In the genomic region with DNA sequence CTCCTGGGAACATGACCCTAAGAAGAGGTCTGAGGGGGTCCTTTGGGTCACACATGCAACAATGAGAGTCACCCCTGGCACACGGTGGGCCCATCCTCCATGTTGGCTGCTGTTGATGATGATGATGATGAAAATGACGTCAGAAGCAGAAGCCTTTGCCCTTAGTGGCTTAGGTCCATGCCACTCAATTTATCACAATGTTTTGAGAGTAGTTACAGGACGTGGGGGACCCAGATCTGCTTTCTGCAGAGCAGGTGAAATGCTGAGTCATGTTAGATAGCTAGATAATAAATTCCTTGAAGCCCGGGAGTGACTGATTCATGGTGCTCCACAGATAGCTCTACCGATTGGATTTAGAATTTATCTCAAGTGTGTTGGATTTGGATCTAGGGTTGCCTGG, we compare ENCODE assay signal across 1 cellular context.
A peak's percentile ranks its signal among the peaks of the same experiment; 100 is the strongest.
TF ChIP-seq lines count a peak whose summit lies in the region.

No MANE protein-coding gene starts in this region.

TF ChIP-seq in K562, 482 proteins besides CTCF, POLR2A, EP300 and RAD21 (continued from another document):
- TF ChIP-seq ZNF518B (CRISPR knock-in tag; IDR thresholded peaks at IDR 0.05) = no peak
- no peak for TF ChIP-seq KAT2B (IDR thresholded peaks at IDR 0.05; ENCODE audit: low read depth, low read length)
- TF ChIP-seq VEZF1 (CRISPR knock-in tag; IDR thresholded peaks at IDR 0.05) = no peak
- TF ChIP-seq ZFP91 (CRISPR knock-in tag; IDR thresholded peaks at IDR 0.05) = no peak
- no peak for TF ChIP-seq SMARCA5 (IDR thresholded peaks at IDR 0.05)
- TF ChIP-seq ZNF583 (CRISPR knock-in tag; IDR thresholded peaks at IDR 0.05) = no peak
- no peak for TF ChIP-seq TRIM24 (IDR thresholded peaks at IDR 0.05)
- TF ChIP-seq MTA1 (IDR thresholded peaks at IDR 0.05; ENCODE audit: borderline replicate concordance) = 0 out of 2 replicates have a peak, but pooled peaks have one; percentile 53
- no peak for TF ChIP-seq E2F4 (CRISPR knock-in tag; IDR thresholded peaks at IDR 0.05; ENCODE audit: low read depth)
- no peak for TF ChIP-seq HMGN3 (IDR thresholded peaks at IDR 0.05; ENCODE audit: borderline replicate concordance, extremely low read depth, insufficient read length, low read depth, low read length)
- no peak for TF ChIP-seq ZNF644 (tag; IDR thresholded peaks at IDR 0.05; ENCODE audit: low read depth)
- TF ChIP-seq ZBTB5 (IDR thresholded peaks at IDR 0.05) = no peak
- TF ChIP-seq HNRNPK (IDR thresholded peaks at IDR 0.05; ENCODE audit: low read depth, low read length, poor library complexity, severe bottlenecking) = no peak
- TF ChIP-seq NFIC (IDR thresholded peaks at IDR 0.05) = no peak
- no peak for TF ChIP-seq EHMT2 (IDR thresholded peaks at IDR 0.05)
- TF ChIP-seq SREBF1 (IDR thresholded peaks at IDR 0.05; ENCODE audit: borderline replicate concordance, low read depth, low read length) = no peak
- TF ChIP-seq ZNF143 (CRISPR knock-in tag; IDR thresholded peaks at IDR 0.05) = no peak
- TF ChIP-seq XRCC3 (IDR thresholded peaks at IDR 0.05) = no peak
- TF ChIP-seq, protein P1, sequence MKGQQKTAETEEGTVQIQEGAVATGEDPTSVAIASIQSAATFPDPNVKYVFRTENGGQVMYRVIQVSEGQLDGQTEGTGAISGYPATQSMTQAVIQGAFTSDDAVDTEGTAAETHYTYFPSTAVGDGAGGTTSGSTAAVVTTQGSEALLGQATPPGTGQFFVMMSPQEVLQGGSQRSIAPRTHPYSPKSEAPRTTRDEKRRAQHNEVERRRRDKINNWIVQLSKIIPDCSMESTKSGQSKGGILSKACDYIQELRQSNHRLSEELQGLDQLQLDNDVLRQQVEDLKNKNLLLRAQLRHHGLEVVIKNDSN (CRISPR knock-in tag; IDR thresholded peaks at IDR 0.05) = no peak
- TF ChIP-seq, protein P2, sequence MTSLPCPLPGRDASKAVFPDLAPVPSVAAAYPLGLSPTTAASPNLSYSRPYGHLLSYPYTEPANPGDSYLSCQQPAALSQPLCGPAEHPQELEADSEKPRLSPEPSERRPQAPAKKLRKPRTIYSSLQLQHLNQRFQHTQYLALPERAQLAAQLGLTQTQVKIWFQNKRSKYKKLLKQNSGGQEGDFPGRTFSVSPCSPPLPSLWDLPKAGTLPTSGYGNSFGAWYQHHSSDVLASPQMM (CRISPR knock-in tag; IDR thresholded peaks at IDR 0.05) = no peak
- peak; percentile 28; the same call in 1 of the 2 replicates for TF ChIP-seq CBFA2T3 (IDR thresholded peaks at IDR 0.05)
- no peak for TF ChIP-seq SNAPC5 (CRISPR knock-in tag; IDR thresholded peaks at IDR 0.05)
- TF ChIP-seq ZNF639 (CRISPR knock-in tag; conservative IDR thresholded peaks at IDR 0.05 in 1 of 2, IDR thresholded peaks at IDR 0.05 in 1 of 2) = no peak
- TF ChIP-seq ARID3B (CRISPR knock-in tag; IDR thresholded peaks at IDR 0.05; ENCODE audit: borderline replicate concordance) = no peak
- TF ChIP-seq PCBP2 (IDR thresholded peaks at IDR 0.05; ENCODE audit: low read depth, low read length, poor library complexity, severe bottlenecking) = no peak
- TF ChIP-seq PRDM10 (IDR thresholded peaks at IDR 0.05; ENCODE audit: partially characterized antibody) = no peak
- no peak for TF ChIP-seq HNRNPH1 (optimal IDR thresholded peaks at IDR 0.05; ENCODE audit: low read depth, low read length)
- TF ChIP-seq SMARCE1 (IDR thresholded peaks at IDR 0.05) = peak; percentile 44; the same call in 1 of the 2 replicates
- no peak for TF ChIP-seq RNF219 (CRISPR knock-in tag; IDR thresholded peaks at IDR 0.05)
- TF ChIP-seq PPARD (CRISPR knock-in tag; IDR thresholded peaks at IDR 0.05) = no peak
- TF ChIP-seq MCM2 (IDR thresholded peaks at IDR 0.05; ENCODE audit: low read depth) = no peak
TF ChIP-seq in K562: peak in this region for 26.
